23 cellular contexts compared by ENCODE assay signal in genomic region chr12:11739980-11740379, GRCh38.
"Had no signal": no experiment of that assay in that cellular context is flagged by ENCODE, and none has a peak within 500 bp of the region (broad histone marks: within the 10 kb centered on the region; RNA-seq: fewer than 3 reads in every experiment).

No MANE protein-coding gene starts in this region.

- FAIRE-seq: pancreas, urothelium cell line had no signal

- H3K27me3 Mint-ChIP-seq: activated naive CD4-positive, alpha-beta T cell treated with anti-CD3 and anti-CD28 coated beads, Interleukin-2, amount 10 ng/mL, durations not matched to agents 7 days and 5 days; stimulated activated naive CD8-positive, alpha-beta T cell treated with anti-CD3 and anti-CD28 coated beads, Interleukin-15, Interleukin-2, amounts not matched to agents 100 ng/mL and 50 ng/mL, for 24 hours had no signal

- H3K9me3 Mint-ChIP-seq: activated naive CD4-positive, alpha-beta T cell treated with anti-CD3 and anti-CD28 coated beads, Interleukin-2, amount 10 ng/mL, durations not matched to agents 7 days and 5 days; nephron; stimulated activated naive CD8-positive, alpha-beta T cell treated with anti-CD3 and anti-CD28 coated beads, Interleukin-15, Interleukin-2, amounts not matched to agents 100 ng/mL and 50 ng/mL, for 24 hours had no signal

- H3K9me3 ChIP-seq: left ventricle myocardium inferior, neutrophil, pancreas, psoas muscle, right atrium auricular region, spleen, transverse colon had no signal

- ATAC-seq: foreskin keratinocyte, psoas muscle had no signal

- DNase-seq: activated CD8-positive, alpha-beta memory T cell treated with anti-CD3 and anti-CD28 coated beads for 24 hours; activated CD8-positive, alpha-beta memory T cell treated with anti-CD3 and anti-CD28 coated beads, Interleukin-2, amount 50 U/mL, for 48 hours; activated effector memory CD4-positive, alpha-beta T cell treated with anti-CD3 and anti-CD28 coated beads, Interleukin-2, amount 50 U/mL, for 16 hours; activated naive CD4-positive, alpha-beta T cell treated with anti-CD3 and anti-CD28 coated beads, Interleukin-2, amount 10 ng/mL, durations not matched to agents 7 days and 5 days; activated T-cell treated with anti-CD3 and anti-CD28 coated beads, Interleukin-2, amount 50 U/mL, for 48 hours; amygdala; dermis blood vessel endothelial cell; effector CD8-positive, alpha-beta T cell; foreskin keratinocyte; left ventricle myocardium inferior; midbrain; pancreas; psoas muscle; spleen; stimulated activated CD4-positive, alpha-beta T cell treated with anti-CD3 and anti-CD28 coated beads, Interleukin-4, amount 100 ng/mL, for 1 hour; substantia nigra; T-helper 9 cell; transverse colon had no signal

- H3K27ac Mint-ChIP-seq: activated naive CD4-positive, alpha-beta T cell treated with anti-CD3 and anti-CD28 coated beads, Interleukin-2, amount 10 ng/mL, durations not matched to agents 7 days and 5 days; stimulated activated naive CD8-positive, alpha-beta T cell treated with anti-CD3 and anti-CD28 coated beads, Interleukin-15, Interleukin-2, amounts not matched to agents 100 ng/mL and 50 ng/mL, for 24 hours had no signal

- H3K4me3 Mint-ChIP-seq: activated naive CD4-positive, alpha-beta T cell treated with anti-CD3 and anti-CD28 coated beads, Interleukin-2, amount 10 ng/mL, durations not matched to agents 7 days and 5 days; nephron; stimulated activated naive CD8-positive, alpha-beta T cell treated with anti-CD3 and anti-CD28 coated beads, Interleukin-15, Interleukin-2, amounts not matched to agents 100 ng/mL and 50 ng/mL, for 24 hours had no signal
